In genomic region chr9:6015278-6016157, GRCh38 we compare ENCODE assay signal across 8 cellular contexts.
A peak's percentile ranks its signal among the peaks of the same experiment; 100 is the strongest.
DNase-seq lines count a peak whose midpoint lies in the region; ATAC-seq and TF ChIP-seq lines count a peak whose summit lies in the region.

Gene RANBP6, minus strand, starts transcription at chr9:6015624. Its CDS starts 17 bp downstream, at chr9:6015607.

- TF ChIP-seq POLR2A in GM18951 (IDR thresholded peaks at IDR 0.05; ENCODE audit: extremely low read depth, insufficient read depth, insufficient read length), result peak; percentile 77

- in situ Hi-C loops in GM18951 (cut with MboI; ENCODE audit: low sequenced_read_pairs, unreplicated experiment), result no loop called here

- ATAC-seq in HG03175 (IDR thresholded peaks at IDR 0.05; ENCODE audit: unreplicated experiment), result peak; percentile 99

- DNase-seq in AG08396 (ENCODE audit: low spot score), result peak; percentile 89
- DNase-seq in NCI-H446 (lab: John Stamatoyannopoulos, UW), result peak; percentile 91 to 95
- peak; percentile 87 for DNase-seq in activated CD4-positive, CD25-positive, alpha-beta regulatory T cell treated with anti-CD3 and anti-CD28 coated beads, Interleukin-2, amount 50 U/mL, for 72 hours
- DNase-seq in cerebellar cortex (ENCODE audit: low spot score), result peak; percentile 93
- DNase-seq in islet precursor cell, result peak; percentile 93
- DNase-seq in stimulated activated CD4-positive, alpha-beta T cell treated with anti-CD3 and anti-CD28 coated beads, Interleukin-12 subunit alpha, Interleukin-12 subunit beta, amount 100 ng/mL, for 48 hours (ENCODE audit: low read depth in 2 of 3, low spot score in 1 of 3), result peak; percentile 85 to 89 (median 87)

Comparison
In these comparisons a context has a peak if more than half of its experiments do, and no peak if none do; other contexts are left out.
1. Peak in every context shown above with its lines: DNase-seq and ATAC-seq.